ENCODE assay signal across 12 cellular contexts in genomic region chr11:75097173-75097557, GRCh38. TPM values are rescaled to one million over a fixed set of nuclear protein-coding genes. Genes with fewer than 3 reads are reported as not detected.
"Had no signal": no experiment of that assay in that cellular context is flagged by ENCODE, and none has a peak within 500 bp of the region (broad histone marks: within the 10 kb centered on the region; RNA-seq: fewer than 3 reads in every experiment).

No MANE protein-coding gene starts in this region.

- H3K4me2 ChIP-seq: GM23338 had no signal

- H3K4me3 ChIP-seq: GM23248, GM23338, HAP-1 had no signal

- H3K27ac ChIP-seq: GM23248 had no signal

- ATAC-seq: GM23338, HCT116 had no signal

- H2AFZ ChIP-seq: GM23248, GM23338 had no signal

- H3K9me3 ChIP-seq: HAP-1 had no signal

- FAIRE-seq: H1, H54 had no signal

- H3K36me3 ChIP-seq: HAP-1 had no signal

- H3K4me1 ChIP-seq: HAP-1 had no signal

- DNase-seq: GM23248, GOT3, H7, H9, HCEC 1CT, HFFc6 had no signal

- H3K9ac ChIP-seq: GM23248 had no signal

RNA-seq across cellular contexts. Expression of gene OR2AT4, which starts 0.5 kb away (rescaled TPM):
- total RNA-seq: GM23248, GM23338, H1, H4, H7, H9, HFFc6 had no signal
- polyA plus RNA-seq: GM23248, GM23338, H1 had no signal

RNA-seq across cellular contexts. Expression of gene SLCO2B1, which starts 53.7 kb away (rescaled TPM):
- total RNA-seq: GM23248, GM23338, H1, H4, H9, HFFc6 had no signal
- polyA plus RNA-seq: GM23248, GM23338 had no signal
